Comparison of ENCODE assay signal across 17 cellular contexts in the genomic region with DNA sequence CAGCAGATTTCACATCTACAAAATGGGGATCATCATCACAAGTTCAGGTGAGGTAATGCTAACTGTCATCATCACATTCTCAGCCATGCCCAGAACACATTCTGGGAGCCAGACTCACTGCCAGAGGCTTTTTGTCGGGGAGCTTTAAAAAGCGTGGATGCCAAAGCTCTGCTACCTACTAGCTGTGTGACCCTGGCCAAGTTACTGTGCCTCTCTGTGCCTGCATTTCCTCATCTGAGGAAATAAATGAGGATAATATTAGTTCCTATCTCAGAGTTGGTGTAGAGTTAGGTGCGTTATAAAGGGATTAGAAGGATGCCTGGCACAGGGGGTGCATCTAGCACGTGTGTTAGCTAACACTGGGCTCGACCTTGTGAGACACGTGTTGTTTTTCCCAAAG. TPM values are rescaled to one million over a fixed set of nuclear protein-coding genes. Genes with fewer than 3 reads are reported as not detected.
A peak's percentile ranks its signal among the peaks of the same experiment; 100 is the strongest.
DNase-seq lines count a peak whose midpoint lies in the region; ATAC-seq, FAIRE-seq and TF ChIP-seq lines count a peak whose summit lies in the region.
"Had no signal": no experiment of that assay in that cellular context is flagged by ENCODE, and none has a peak within 500 bp of the region (broad histone marks: within the 10 kb centered on the region; RNA-seq: fewer than 3 reads in every experiment).

No MANE protein-coding gene starts in this region.

- H3K4me1 Mint-ChIP-seq in activated naive CD8-positive, alpha-beta T cell (ENCODE audit: low read depth), result peaks cover 33% of the 10 kb centered on the region
- H3K4me1 Mint-ChIP-seq in activated naive CD8-positive, alpha-beta T cell treated with anti-CD3 and anti-CD28 coated beads, Interleukin-2, amount 50 U/mL, for 24 hours, result peaks cover 53% of the 10 kb centered on the region

- no peaks in the 10 kb centered on the region for H3K27me3 Mint-ChIP-seq in activated naive CD8-positive, alpha-beta T cell
- H3K27me3 Mint-ChIP-seq in activated naive CD8-positive, alpha-beta T cell treated with anti-CD3 and anti-CD28 coated beads, Interleukin-2, amount 50 U/mL, for 24 hours, result peaks cover 9% of the 10 kb centered on the region

- no peaks in the 10 kb centered on the region for H3K9me3 ChIP-seq in GM12878 (replicated peaks; ENCODE audit: control insufficient read depth, insufficient read depth, low read length)
- H3K9me3 ChIP-seq in gastroesophageal sphincter, result no peaks in the 10 kb centered on the region

- TF ChIP-seq CTCF in GM12878 (IDR thresholded peaks at IDR 0.05 in 2 of 3, conservative IDR thresholded peaks at IDR 0.05 in 1 of 3; ENCODE audit: control insufficient read depth in 2 of 3, extremely low read depth in 1 of 3, insufficient read depth in 1 of 3, low read depth in 3 of 3, low read length in 3 of 3) (no peak), gastroesophageal sphincter (IDR thresholded peaks at IDR 0.05) (no peak)

- TF ChIP-seq EP300 in GM12878 (IDR thresholded peaks at IDR 0.05; ENCODE audit: borderline replicate concordance in 1 of 2, control insufficient read depth in 1 of 2, low read depth in 2 of 2, low read length in 2 of 2) (no peak), gastroesophageal sphincter (IDR thresholded peaks at IDR 0.05) (no peak)

- no peak for ATAC-seq in activated naive CD8-positive, alpha-beta T cell treated with anti-CD3 and anti-CD28 coated beads, Interleukin-2, amount 50 U/mL, for 24 hours
- ATAC-seq in GM12878, result no peak
- ATAC-seq in gastroesophageal sphincter, result no peak
- ATAC-seq: GM23338, HCT116, Panc1 had no signal

- peak overlapping the region; percentile 73 for H3K4me2 ChIP-seq in GM12878 (ENCODE audit: control insufficient read depth, insufficient read depth)
- H3K4me2 ChIP-seq: GM23338 had no signal

- in situ Hi-C loops in GM12878 (cut with MboI), result loop anchor here (10.0 kb wide), 1 partner anchor 443 kb away; a partner anchor contains a TSS

- WGBS in GM12878 (ENCODE audit: insufficient coverage, insufficient replicate concordance, low lambda C conversion rate, missing lambda C conversion rate), result 94% methylated on average over 6 of the region's 6 CpGs
- WGBS in gastroesophageal sphincter (ENCODE audit: low coverage in 1 of 2), 2 donors, result 83 to 100% methylated on average over 1 to 6 of the region's 6 CpGs

- CTCF ChIA-PET in GM12878 (lab: Yijun Ruan, JAX), result interaction anchor here (1.2 to 3.0 kb wide), 3 partner anchors 19 to 334 kb away, joined by 3 to 30 read pairs (median 3); a partner anchor contains a TSS

- no TSS peak for BruUV-seq in GM12878 (replicated peaks; lab: Mats Ljungman, UMichigan)

- H4K20me1 ChIP-seq in GM12878 (ENCODE audit: control insufficient read depth, insufficient read depth), result no peaks in the 10 kb centered on the region

- H3K27ac ChIP-seq in GM12878 (ENCODE audit: control insufficient read depth, insufficient read depth) (no peak overlapping the region), gastroesophageal sphincter (no peak overlapping the region)
- H3K27ac ChIP-seq: SK-N-MC had no signal

- no peak for DNase-seq in activated naive CD8-positive, alpha-beta T cell treated with anti-CD3 and anti-CD28 coated beads, Interleukin-2, amount 50 U/mL, for 24 hours
- no peak for DNase-seq in GM12892 (ENCODE audit: insufficient read length)
- no peak for DNase-seq in GM12878 (ENCODE audit: low read depth, low spot score)
- DNase-seq in frontal cortex (ENCODE audit: low spot score in 2 of 2), result no peak
- DNase-seq in NCI-H1930 (lab: John Stamatoyannopoulos, UW), result no peak
- DNase-seq: Calu3, DMS53, KG1, NCI-H1092, NCI-H524 had no signal

- peaks cover 0 to 2% of the 10 kb centered on the region in 2 experiments; a peak in 1 of 4 replicates for H3K27me3 ChIP-seq in GM12878 (replicated peaks in 1 of 2; ENCODE audit: control insufficient read depth in 2 of 2, insufficient read depth in 2 of 2, low read length in 1 of 2)
- no peaks in the 10 kb centered on the region for H3K27me3 ChIP-seq in gastroesophageal sphincter

- no peaks in the 10 kb centered on the region for H3K9me3 Mint-ChIP-seq in activated naive CD8-positive, alpha-beta T cell (ENCODE audit: low read depth)
- H3K9me3 Mint-ChIP-seq in activated naive CD8-positive, alpha-beta T cell treated with anti-CD3 and anti-CD28 coated beads, Interleukin-2, amount 50 U/mL, for 24 hours, result no peaks in the 10 kb centered on the region

- H2AFZ ChIP-seq in GM12878 (ENCODE audit: control insufficient read depth, low read depth, low read length), result no peak overlapping the region
- H2AFZ ChIP-seq: GM23338 had no signal

- intact Hi-C loops in GM12878 (cut with micrococcal nuclease; ENCODE audit: unreplicated experiment), result loop anchor here (10.0 kb wide), 1 partner anchor 213 kb away; a partner anchor contains a TSS

- H3K4me3 ChIP-seq in GM12878 (no peak overlapping the region), gastroesophageal sphincter (no peak overlapping the region)
- H3K4me3 ChIP-seq: GM23338, SK-N-MC had no signal

- SMC1A ChIA-PET in GM12878 (lab: Charles Lee; ENCODE audit: uncharacterized antibody, unreplicated experiment), result interaction anchor here (1.1 to 2.5 kb wide), 2 partner anchors 23 to 62 kb away, joined by 3 to 18 read pairs; no protein-coding TSS in a partner anchor

- H3K27ac Mint-ChIP-seq in activated naive CD8-positive, alpha-beta T cell, result peak overlapping the region; percentile 2
- H3K27ac Mint-ChIP-seq in activated naive CD8-positive, alpha-beta T cell treated with anti-CD3 and anti-CD28 coated beads, Interleukin-2, amount 50 U/mL, for 24 hours, result no peak overlapping the region
- H3K27ac Mint-ChIP-seq: GM23338 had no signal

- TF ChIP-seq POLR2A in GM12892 (IDR thresholded peaks at IDR 0.05; ENCODE audit: low read depth, low read length), result no peak
- TF ChIP-seq POLR2A in GM12878 (IDR thresholded peaks at IDR 0.05; ENCODE audit: low read depth, low read length), result no peak
- TF ChIP-seq POLR2A in gastroesophageal sphincter (IDR thresholded peaks at IDR 0.05), result no peak

- no peaks in the 10 kb centered on the region for H3K36me3 Mint-ChIP-seq in activated naive CD8-positive, alpha-beta T cell
- peaks cover 9% of the 10 kb centered on the region for H3K36me3 Mint-ChIP-seq in activated naive CD8-positive, alpha-beta T cell treated with anti-CD3 and anti-CD28 coated beads, Interleukin-2, amount 50 U/mL, for 24 hours (ENCODE audit: low read depth)

- H3K4me1 ChIP-seq in GM12878 (ENCODE audit: control insufficient read depth, insufficient read depth, low read length) (peaks cover 34% of the 10 kb centered on the region), gastroesophageal sphincter (peaks cover 0 to 21% (median 10%) of the 10 kb centered on the region in 3 donors)

- TF ChIP-seq RAD21 in GM12878 (IDR thresholded peaks at IDR 0.05; ENCODE audit: insufficient read depth, low read depth, low read length), result no peak

- no peak overlapping the region for H3K9ac ChIP-seq in GM12878 (ENCODE audit: control insufficient read depth, insufficient read depth, low read length)

- H3K79me2 ChIP-seq in GM12878 (ENCODE audit: control insufficient read depth, insufficient read depth, low read length), result no peaks in the 10 kb centered on the region

- H3K4me3 Mint-ChIP-seq in activated naive CD8-positive, alpha-beta T cell, result no peak overlapping the region
- H3K4me3 Mint-ChIP-seq in activated naive CD8-positive, alpha-beta T cell treated with anti-CD3 and anti-CD28 coated beads, Interleukin-2, amount 50 U/mL, for 24 hours, result no peak overlapping the region
- H3K4me3 Mint-ChIP-seq: GM23338 had no signal

- POLR2A ChIA-PET in GM12878 (lab: Charles Lee), result no interaction called here

- RAD21 ChIA-PET in GM12878 (lab: Charles Lee; ENCODE audit: unreplicated experiment), result interaction anchor here (0.6 to 2.8 kb wide), 2 partner anchors 23 to 79 kb away, joined by 3 to 24 read pairs; no protein-coding TSS in a partner anchor

- peak; percentile 17 for FAIRE-seq in GM12892 (lab: Jason Lieb, UNC)
- FAIRE-seq in GM12878 (lab: Jason Lieb, UNC), result no peak
- FAIRE-seq in frontal cortex (lab: Jason Lieb, UNC), result no peak

- H3K36me3 ChIP-seq in GM12878 (ENCODE audit: control insufficient read depth in 2 of 2, insufficient read depth in 2 of 2, low read length in 1 of 2) (no peaks in the 10 kb centered on the region), gastroesophageal sphincter (no peaks in the 10 kb centered on the region)

TF ChIP-seq in GM12878, 131 proteins besides CTCF, POLR2A, EP300 and RAD21 (continues in another document):
- TF ChIP-seq MEF2B (IDR thresholded peaks at IDR 0.05; ENCODE audit: partially characterized antibody, poor library complexity, severe bottlenecking), result no peak
- no peak for TF ChIP-seq LARP7 (IDR thresholded peaks at IDR 0.05)
- TF ChIP-seq NR2F1 (conservative IDR thresholded peaks at IDR 0.05), result no peak

RNA-seq across cellular contexts. Expression of a gene that starts 25.0 kb away (rescaled TPM):
- polyA plus RNA-seq in GM12892 (2012; ENCODE audit: missing spikeins), result 1.0 TPM
- not detected in 2 replicates for total RNA-seq in GM12878 (2013; cell fraction: nucleolus; rRNA removed)
- total RNA-seq in GM12878 (2014; rRNA removed) (not detected in 2 replicates), GM12878 (2014; rRNA removed; fragmentation: Illumina TruSeq; extraction: Trizol) (not detected in 2 replicates), GM12878 (2021) (not detected in 2 replicates), gastroesophageal sphincter (10 to 100 TPM in 1 of 4 donors, 1 to 10 TPM in 3; 2.5 to 17.1 (median 5.4) TPM), frontal cortex (5.7 TPM)
- 0.17 TPM for polyA plus RNA-seq in GM12878 (2011; ENCODE audit: low read depth)
- polyA plus RNA-seq in GM12878 (2011; rRNA removed) (0.05 TPM in 1 of 2 replicates, not detected in the other), GM12878 (2014; fragmentation: Illumina TruSeq; extraction: Trizol) (not detected in 2 replicates), GM12878 (2014; fragmentation: Nextera tagmentation; extraction: Ambion mirVana) (not detected), GM12878 (2014; rRNA removed) (0.53 TPM in 1 of 2 replicates, not detected in the other), GM12878 (2016; fragmentation: Nextera tagmentation; extraction: Ambion mirVana) (under 1 TPM in 1 of 2 experiments, not detected in 1; 0.19 TPM)
- 0.03 TPM in 1 of 2 replicates, not detected in the other for polyA plus RNA-seq in GM12878 (2011; cell fraction: cytosol; rRNA removed)
- polyA plus RNA-seq in GM12878 (2011; cell fraction: nucleus; rRNA removed), result 0.15 TPM in 1 of 2 replicates, not detected in the other
- 0.27 TPM in 1 of 2 replicates, not detected in the other for polyA plus RNA-seq in GM12878 (2012)
- not detected in 2 replicates for polyA minus RNA-seq in GM12878 (2011; rRNA and poly(A)+ RNA removed)
- polyA minus RNA-seq in GM12878 (2011; cell fraction: cytosol; rRNA and poly(A)+ RNA removed), result not detected in 2 replicates
- not detected in 2 replicates for polyA minus RNA-seq in GM12878 (2011; cell fraction: nucleus; rRNA and poly(A)+ RNA removed)
- total RNA-seq: Calu3, MCF 10A had no signal
